ENCODE assay signal across 13 cellular contexts in genomic region chr14:51298895-51299294, GRCh38. TPM values are rescaled to one million over a fixed set of nuclear protein-coding genes. Genes with fewer than 3 reads are reported as not detected.
DNase-seq lines count a peak whose midpoint lies in the region; ATAC-seq, FAIRE-seq and TF ChIP-seq lines count a peak whose summit lies in the region.
"Had no signal": no experiment of that assay in that cellular context is flagged by ENCODE, and none has a peak within 500 bp of the region (broad histone marks: within the 10 kb centered on the region; RNA-seq: fewer than 3 reads in every experiment).

No MANE protein-coding gene starts in this region.

- ATAC-seq in IMR-90 (ENCODE audit: low read depth): no peak
- no peak for ATAC-seq in HG02970 (IDR thresholded peaks at IDR 0.05; ENCODE audit: low FRiP score, unreplicated experiment)

- peaks cover 5% of the 10 kb centered on the region for H3K27me3 Mint-ChIP-seq in activated naive CD4-positive, alpha-beta T cell treated with anti-CD3 and anti-CD28 coated beads for 36 hours (ENCODE audit: low read depth)
- peaks cover 13% of the 10 kb centered on the region for H3K27me3 Mint-ChIP-seq in activated naive CD8-positive, alpha-beta T cell treated with anti-CD3 and anti-CD28 coated beads for 36 hours
- H3K27me3 Mint-ChIP-seq in endodermal cell (ENCODE audit: insufficient read depth): no peaks in the 10 kb centered on the region
- H3K27me3 Mint-ChIP-seq: progenitor cell of endocrine pancreas had no signal

- H3K27me3 ChIP-seq in IMR-90 (ENCODE audit: control insufficient read depth, insufficient read depth, low read length) (no peaks in the 10 kb centered on the region), endodermal cell (ENCODE audit: control insufficient read depth, insufficient read depth, low read length, poor library complexity, severe bottlenecking) (no peaks in the 10 kb centered on the region)
- H3K27me3 ChIP-seq: transverse colon had no signal

- peak; percentile 59 for FAIRE-seq in urothelium cell line (lab: Jason Lieb, UNC)

- H3K56ac ChIP-seq in IMR-90 (ENCODE audit: extremely low read depth, insufficient read depth, low read length): no peak overlapping the region

- 0 out of 2 replicates have a peak overlapping the region, but pooled peaks have one; percentile 19 for H4K91ac ChIP-seq in IMR-90 (ENCODE audit: insufficient read depth, low read depth, low read length)

- no TSS peak for BruUV-seq in IMR-90 (replicated peaks; lab: Mats Ljungman, UMichigan)

- H3K4ac ChIP-seq in IMR-90 (ENCODE audit: low read depth, low read length): no peak overlapping the region

- H3K27ac Mint-ChIP-seq in activated naive CD4-positive, alpha-beta T cell treated with anti-CD3 and anti-CD28 coated beads for 36 hours: no peak overlapping the region
- H3K27ac Mint-ChIP-seq in activated naive CD8-positive, alpha-beta T cell treated with anti-CD3 and anti-CD28 coated beads for 36 hours: no peak overlapping the region
- no peak overlapping the region for H3K27ac Mint-ChIP-seq in endodermal cell
- H3K27ac Mint-ChIP-seq: progenitor cell of endocrine pancreas had no signal

- intact Hi-C loops in activated naive CD4-positive, alpha-beta T cell treated with anti-CD3 and anti-CD28 coated beads for 36 hours (cut with micrococcal nuclease): loop anchor here (2.0 to 5.0 kb wide), 4 partner anchors 30 to 378 kb away; partner anchors contain the start of genes FRMD6 and TMX1
- intact Hi-C loops in IMR-90 (cut with micrococcal nuclease): no loop called here

- H2BK120ac ChIP-seq in IMR-90 (ENCODE audit: low read depth, low read length): peak overlapping the region; percentile 24; the same call in 1 of the 2 replicates

- H2BK20ac ChIP-seq in IMR-90 (ENCODE audit: low read depth, low read length): no peak overlapping the region; the same call in 1 of the 2 replicates

- H3K4me3 ChIP-seq in IMR-90 (ENCODE audit: insufficient read depth, low read depth, low read length) (no peak overlapping the region), endodermal cell (ENCODE audit: low read length) (no peak overlapping the region)
- H3K4me3 ChIP-seq: transverse colon had no signal

- no peak overlapping the region for H3K4me3 Mint-ChIP-seq in activated naive CD4-positive, alpha-beta T cell treated with anti-CD3 and anti-CD28 coated beads for 36 hours
- H3K4me3 Mint-ChIP-seq in activated naive CD8-positive, alpha-beta T cell treated with anti-CD3 and anti-CD28 coated beads for 36 hours: no peak overlapping the region
- no peak overlapping the region for H3K4me3 Mint-ChIP-seq in endodermal cell

- H4K20me1 ChIP-seq in IMR-90 (ENCODE audit: insufficient read depth, low read length): no peaks in the 10 kb centered on the region

- H3K27ac ChIP-seq in IMR-90 (ENCODE audit: insufficient read depth, low read length) (no peak overlapping the region), endodermal cell (ENCODE audit: low read depth, low read length) (no peak overlapping the region)
- H3K27ac ChIP-seq: transverse colon had no signal

- no peak for TF ChIP-seq POLR2A in IMR-90 (IDR thresholded peaks at IDR 0.05; ENCODE audit: low read depth, low read length)

- peak overlapping the region; percentile 6 for H3K14ac ChIP-seq in IMR-90 (replicated peaks; ENCODE audit: low read depth, low read length)

- H3K9me1 ChIP-seq in IMR-90 (ENCODE audit: insufficient read depth, low read length): peaks cover 6% of the 10 kb centered on the region; the same call in 1 of the 2 replicates

- 0 out of 3 replicates have a peak overlapping the region, but pooled peaks have one; percentile 16 for H2BK15ac ChIP-seq in IMR-90 (ENCODE audit: low read depth, low read length)

- no peak overlapping the region for H3K4me2 ChIP-seq in IMR-90 (ENCODE audit: low read depth, low read length)

- H3K9me3 ChIP-seq in IMR-90 (ENCODE audit: control insufficient read depth, insufficient read depth, low read length): no peaks in the 10 kb centered on the region
- H3K9me3 ChIP-seq in endodermal cell (ENCODE audit: control insufficient read depth, low read length): no peaks in the 10 kb centered on the region
- H3K9me3 ChIP-seq: transverse colon had no signal

- peaks cover 12% of the 10 kb centered on the region for H3K4me1 Mint-ChIP-seq in activated naive CD4-positive, alpha-beta T cell treated with anti-CD3 and anti-CD28 coated beads for 36 hours (ENCODE audit: low read depth)
- H3K4me1 Mint-ChIP-seq in activated naive CD8-positive, alpha-beta T cell treated with anti-CD3 and anti-CD28 coated beads for 36 hours: peaks cover 9% of the 10 kb centered on the region
- H3K4me1 Mint-ChIP-seq in endodermal cell: no peaks in the 10 kb centered on the region

- no peak overlapping the region for H2AK9ac ChIP-seq in IMR-90 (replicated peaks; ENCODE audit: low read depth, low read length, poor library complexity)

- H3K79me1 ChIP-seq in IMR-90 (ENCODE audit: low read depth in 1 of 2, low read length in 2 of 2): 0 out of 4 replicates have a peak, but pooled peaks cover 0 to 1% of the 10 kb centered on the region in 2 experiments

- no peaks in the 10 kb centered on the region for H3K36me3 Mint-ChIP-seq in activated naive CD4-positive, alpha-beta T cell treated with anti-CD3 and anti-CD28 coated beads for 36 hours (ENCODE audit: low read depth)
- H3K36me3 Mint-ChIP-seq in activated naive CD8-positive, alpha-beta T cell treated with anti-CD3 and anti-CD28 coated beads for 36 hours: no peaks in the 10 kb centered on the region
- H3K36me3 Mint-ChIP-seq in endodermal cell (ENCODE audit: low read depth): no peaks in the 10 kb centered on the region

- H2AFZ ChIP-seq in IMR-90 (replicated peaks; ENCODE audit: low read length, poor library complexity): no peak overlapping the region

- H3K36me3 ChIP-seq in IMR-90 (ENCODE audit: control insufficient read depth, insufficient read depth, low read length) (no peaks in the 10 kb centered on the region), endodermal cell (ENCODE audit: control insufficient read depth, insufficient read depth, low read length) (no peaks in the 10 kb centered on the region)
- H3K36me3 ChIP-seq: transverse colon had no signal

- in situ Hi-C loops in IMR-90 (cut with MboI; ENCODE audit: low sequenced_read_pairs): no loop called here

- H3K9me3 Mint-ChIP-seq in activated naive CD4-positive, alpha-beta T cell treated with anti-CD3 and anti-CD28 coated beads for 36 hours: no peaks in the 10 kb centered on the region
- no peaks in the 10 kb centered on the region for H3K9me3 Mint-ChIP-seq in activated naive CD8-positive, alpha-beta T cell treated with anti-CD3 and anti-CD28 coated beads for 36 hours
- H3K9me3 Mint-ChIP-seq in endodermal cell: no peaks in the 10 kb centered on the region

- no peak overlapping the region for H2BK5ac ChIP-seq in IMR-90 (ENCODE audit: low read depth, low read length, poor library complexity, severe bottlenecking)

- POLR2A ChIA-PET in IMR-90 (lab: Charles Lee; ENCODE audit: unreplicated experiment): interaction anchor here (0.5 to 0.6 kb wide), 2 partner anchors 44 to 354 kb away, joined by 3 to 4 read pairs; no protein-coding TSS in a partner anchor

- no peak overlapping the region for H3K18ac ChIP-seq in IMR-90 (ENCODE audit: low read depth, low read length)

- CTCF ChIA-PET in activated naive CD4-positive, alpha-beta T cell treated with anti-CD3 and anti-CD28 coated beads for 36 hours (lab: Charles Lee): interaction anchor here (1.4 kb wide), 1 partner anchor 16 kb away, joined by 5 read pairs; no protein-coding TSS in a partner anchor
- CTCF ChIA-PET in IMR-90 (lab: Yijun Ruan, JAX): interaction anchor here (0.6 kb wide), 1 partner anchor 18 kb away, joined by 3 read pairs; no protein-coding TSS in a partner anchor

- dilution Hi-C loops in IMR-90 (cut with HindIII; ENCODE audit: low sequenced_read_pairs, unreplicated experiment): no loop called here

- TF ChIP-seq CTCF in IMR-90 (conservative IDR thresholded peaks at IDR 0.05; ENCODE audit: low read depth, low read length): no peak
- TF ChIP-seq CTCF in endodermal cell (conservative IDR thresholded peaks at IDR 0.05): no peak

- H3K9ac ChIP-seq in IMR-90 (ENCODE audit: low read depth, low read length) (no peak overlapping the region), endodermal cell (ENCODE audit: extremely low read depth, low read length, poor library complexity, severe bottlenecking) (no peak overlapping the region)

- no peak overlapping the region for H2AK5ac ChIP-seq in IMR-90 (ENCODE audit: low read depth, low read length)

- H3K4me1 ChIP-seq in IMR-90 (ENCODE audit: control insufficient read depth, insufficient read depth, low read length) (peaks cover 2% of the 10 kb centered on the region), endodermal cell (ENCODE audit: control insufficient read depth, insufficient read depth, low read length) (no peaks in the 10 kb centered on the region)
- H3K4me1 ChIP-seq: transverse colon had no signal

- no peak for TF ChIP-seq RAD21 in IMR-90 (IDR thresholded peaks at IDR 0.05; ENCODE audit: low read length)

- H4K8ac ChIP-seq in IMR-90 (ENCODE audit: low read depth in 2 of 2, low read length in 2 of 2): peak overlapping the region in 1 of 2 experiments; percentile 15; a peak in 1 of 4 replicates

- peak overlapping the region; percentile 21; the same call in 1 of the 2 replicates for H4K5ac ChIP-seq in IMR-90 (ENCODE audit: low read depth, low read length)

- H3K23ac ChIP-seq in IMR-90 (ENCODE audit: low read depth, low read length): peak overlapping the region; percentile 4; the same call in 1 of the 2 replicates

- peak; percentile 53 for DNase-seq in activated naive CD4-positive, alpha-beta T cell treated with anti-CD3 and anti-CD28 coated beads for 36 hours
- DNase-seq in activated naive CD4-positive, alpha-beta T cell treated with anti-CD3 and anti-CD28 coated beads, Interleukin-2, amount 50 U/mL, for 16 hours: no peak
- peak; percentile 53 for DNase-seq in IMR-90
- peak; percentile 4 for DNase-seq in activated naive CD8-positive, alpha-beta T cell treated with anti-CD3 and anti-CD28 coated beads for 36 hours
- no peak for DNase-seq in urothelium cell line (ENCODE audit: low spot score)
- no peak for DNase-seq in HT-29 (ENCODE audit: low spot score)
- DNase-seq in endodermal cell: no peak
- DNase-seq: DMS 273 treated with DMSO at 0.1 percent for 48 hours, H7, NCI-H2107, transverse colon had no signal

- WGBS in IMR-90 (ENCODE audit: extremely low coverage in 2 of 2, insufficient read length in 1 of 2), 2 experiments: no CpG with 5 or more reads among the region's 1 CpG
- WGBS in endodermal cell (ENCODE audit: insufficient coverage in 1 of 2, insufficient read length in 1 of 2), 2 experiments: 88 to 94% methylated on average over 1 of the region's 1 CpG

RNA-seq across cellular contexts. Expression of gene TMX1, which starts 58.8 kb away (rescaled TPM):
- total RNA-seq in activated naive CD4-positive, alpha-beta T cell treated with anti-CD3 and anti-CD28 coated beads for 36 hours: 10 to 100 TPM; 59.4 to 59.6 TPM
- total RNA-seq in IMR-90 (2012; rRNA removed): 24.7 and 47.8 TPM in 2 replicates
- polyA plus RNA-seq in IMR-90 (2012; rRNA removed): 11.1 and 15.3 TPM in 2 replicates
- 3.4 and 5.9 TPM in 2 replicates for polyA plus RNA-seq in IMR-90 (2012; cell fraction: cytosol; rRNA removed)
- 0.87 and 3.7 TPM in 2 replicates for polyA plus RNA-seq in IMR-90 (2012; cell fraction: nucleus; rRNA removed; ENCODE audit: low replicate concordance)
- total RNA-seq in activated naive CD8-positive, alpha-beta T cell treated with anti-CD3 and anti-CD28 coated beads for 36 hours: 10 to 100 TPM; 62.3 to 65.4 TPM
- 20.6 and 22.6 TPM in 2 replicates for total RNA-seq in HT-29 (2014; rRNA removed; shearing (Covaris generic))
- total RNA-seq in endodermal cell: 10 to 100 TPM; 28.8 to 36.1 TPM
- 64.9 TPM for polyA plus RNA-seq in endodermal cell (2013, experiment 1 of 2)
- 56.9 TPM for polyA plus RNA-seq in endodermal cell (2013, experiment 2 of 2)

Comparison
In these comparisons a context has a peak if more than half of its experiments do, and no peak if none do; other contexts are left out.
1. DNase-seq: peak in activated naive CD4-positive, alpha-beta T cell treated with anti-CD3 and anti-CD28 coated beads for 36 hours (single experiment), IMR-90 (single experiment) and activated naive CD8-positive, alpha-beta T cell treated with anti-CD3 and anti-CD28 coated beads for 36 hours (single experiment); none in activated naive CD4-positive, alpha-beta T cell treated with anti-CD3 and anti-CD28 coated beads, Interleukin-2, amount 50 U/mL, for 16 hours (single experiment), urothelium cell line (single experiment), HT-29 (single experiment) and endodermal cell (single experiment).